Comparison of ENCODE assay signal across 10 cellular contexts in the genomic region with DNA sequence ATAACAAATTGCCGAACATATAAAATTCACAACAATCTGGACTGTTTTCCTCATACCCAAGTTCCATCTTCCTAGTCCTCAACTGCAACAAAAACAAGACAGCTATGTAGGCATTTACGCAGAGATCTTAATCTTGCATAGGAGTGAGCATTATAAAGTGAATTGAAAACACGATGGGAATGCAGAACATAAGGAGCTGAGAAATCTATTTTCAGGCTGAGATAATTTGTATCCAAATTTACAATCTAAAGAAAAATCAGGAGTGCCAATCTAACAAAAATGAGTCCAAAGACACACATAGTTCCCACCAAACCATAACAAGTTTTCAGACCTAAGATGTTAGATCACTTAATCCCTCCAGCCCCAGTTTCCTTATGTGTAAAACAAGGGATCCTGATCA. TPM values are rescaled to one million over a fixed set of nuclear protein-coding genes. Genes with fewer than 3 reads are reported as not detected.
A peak's percentile ranks its signal among the peaks of the same experiment; 100 is the strongest.
DNase-seq lines count a peak whose midpoint lies in the region; ATAC-seq, FAIRE-seq and TF ChIP-seq lines count a peak whose summit lies in the region.
"Had no signal": no experiment of that assay in that cellular context is flagged by ENCODE, and none has a peak within 500 bp of the region (broad histone marks: within the 10 kb centered on the region; RNA-seq: fewer than 3 reads in every experiment).

No MANE protein-coding gene starts in this region.

- WGBS in HepG2 (ENCODE audit: low lambda C conversion rate): 14% methylated on average over 3 of the region's 3 CpGs

- H3K27me3 ChIP-seq in A673 (replicated peaks; ENCODE audit: insufficient read depth, low read depth, low read length, poor library complexity): no peaks in the 10 kb centered on the region
- no peaks in the 10 kb centered on the region for H3K27me3 ChIP-seq in H7 (ENCODE audit: control insufficient read depth, insufficient read depth, low read length)
- H3K27me3 ChIP-seq in adipocyte (replicated peaks; ENCODE audit: control insufficient read depth, insufficient read depth, low read length): no peaks in the 10 kb centered on the region
- no peaks in the 10 kb centered on the region; a peak in 1 of 5 replicates for H3K27me3 ChIP-seq in HepG2 (ENCODE audit: control insufficient read depth in 1 of 2, insufficient read depth in 2 of 2, low read length in 2 of 2)
- H3K27me3 ChIP-seq: pancreas had no signal

- CTCF ChIA-PET in A673 (lab: Charles Lee) (interaction anchor here (1.7 kb wide), 1 partner anchor 119 kb away, joined by 7 read pairs; a partner anchor contains a TSS), HepG2 (lab: Yijun Ruan, JAX; ENCODE audit: low intra/inter-chr PET ratio, low total read pairs) (no interaction called here)

- intact Hi-C loops in A673 (cut with micrococcal nuclease; ENCODE audit: unreplicated experiment): no loop called here
- intact Hi-C loops in HepG2 (cut with micrococcal nuclease; ENCODE audit: unreplicated experiment): no loop called here

- ATAC-seq in HepG2 (no peak), GM19455 (IDR thresholded peaks at IDR 0.05; ENCODE audit: unreplicated experiment) (no peak), HG02938 (IDR thresholded peaks at IDR 0.05; ENCODE audit: unreplicated experiment) (no peak)
- ATAC-seq: pancreas had no signal

- H3K9ac ChIP-seq in adipocyte (ENCODE audit: low read length) (peak overlapping the region; percentile 97), HepG2 (ENCODE audit: insufficient read depth, low read depth, low read length) (peak overlapping the region; percentile 87)

- BruUV-seq in A673 (replicated peaks; lab: Mats Ljungman, UMichigan) (no TSS peak), HepG2 (replicated peaks; lab: Mats Ljungman, UMichigan) (no TSS peak)

- DNase-seq in A673 (ENCODE audit: low spot score) (no peak), H7 (no peak), adipocyte (ENCODE audit: low read depth) (peak; percentile 45), HepG2 (ENCODE audit: low spot score) (no peak), frontal cortex (ENCODE audit: low spot score in 2 of 2) (no peak), NCI-H1092 treated with DMSO at 0.1 percent for 48 hours (lab: John Stamatoyannopoulos, UW) (no peak)
- DNase-seq: NCI-H69, pancreas had no signal

- no peak for TF ChIP-seq POLR2A in HepG2 (IDR thresholded peaks at IDR 0.05; ENCODE audit: insufficient read depth in 1 of 2, low read depth in 2 of 2, low read length in 2 of 2)

- H3K4me3 ChIP-seq in A673 (ENCODE audit: low read depth, low read length, poor library complexity, severe bottlenecking) (peak overlapping the region; percentile 94), H7 (ENCODE audit: insufficient read depth, low read depth, low read length) (peak overlapping the region; percentile 99), adipocyte (ENCODE audit: low read length) (peak overlapping the region; percentile 95), HepG2 (replicated peaks in 1 of 3; ENCODE audit: insufficient read depth in 1 of 3, low read depth in 2 of 3, low read length in 3 of 3) (peak overlapping the region; percentile 78 to 91 (median 83); a peak in 5 of 6 replicates)
- H3K4me3 ChIP-seq: pancreas had no signal

- TF ChIP-seq CTCF in A673 (conservative IDR thresholded peaks at IDR 0.05; ENCODE audit: low read depth, low read length) (no peak), HepG2 (CRISPR knock-in tag; IDR thresholded peaks at IDR 0.05) (no peak)

- TF ChIP-seq EP300 in HepG2 (IDR thresholded peaks at IDR 0.05; ENCODE audit: low read depth in 2 of 2, low read length in 2 of 2) (no peak), HepG2 (CRISPR knock-in tag; IDR thresholded peaks at IDR 0.05; ENCODE audit: borderline replicate concordance) (no peak)

- in situ Hi-C loops in HepG2 (cut with HindIII; ENCODE audit: extremely low pct_ligation_motif_present, low pct_unique_long_range_greater_than_20kb): no loop called here

- H4K20me1 ChIP-seq in HepG2 (ENCODE audit: insufficient read depth, low read length): peaks cover 62% of the 10 kb centered on the region

- POLR2A ChIA-PET in A673 (lab: Charles Lee; ENCODE audit: low non-redundant PET): no interaction called here
- POLR2A ChIA-PET in HepG2 (lab: Yijun Ruan, JAX): interaction anchor here (1.0 to 1.1 kb wide), 2 partner anchors 16 to 89 kb away, joined by 3 read pairs; no protein-coding TSS in a partner anchor

- H3K4me2 ChIP-seq in HepG2 (ENCODE audit: low read depth, low read length): peak overlapping the region; percentile 81

- no peak overlapping the region for H2AFZ ChIP-seq in HepG2 (ENCODE audit: low read length)

- peaks cover 92% of the 10 kb centered on the region for H3K79me2 ChIP-seq in HepG2 (ENCODE audit: insufficient read depth, low read length)

- no peak for TF ChIP-seq RAD21 in HepG2 (CRISPR knock-in tag; IDR thresholded peaks at IDR 0.05)

- peaks cover 22% of the 10 kb centered on the region for H3K4me1 ChIP-seq in A673 (ENCODE audit: insufficient read depth, low read length, poor library complexity, severe bottlenecking)
- H3K4me1 ChIP-seq in adipocyte (ENCODE audit: control insufficient read depth, insufficient read depth, low read length): peaks cover 28% of the 10 kb centered on the region
- H3K4me1 ChIP-seq in HepG2 (ENCODE audit: insufficient read depth, low read length): peaks cover 62% of the 10 kb centered on the region
- H3K4me1 ChIP-seq: pancreas had no signal

- H3K9me3 ChIP-seq in A673 (ENCODE audit: low read depth, low read length, poor library complexity, severe bottlenecking) (no peaks in the 10 kb centered on the region), adipocyte (ENCODE audit: control insufficient read depth, low read length) (no peaks in the 10 kb centered on the region), HepG2 (ENCODE audit: low read length) (no peaks in the 10 kb centered on the region)
- H3K9me3 ChIP-seq: pancreas had no signal

- peaks cover 6% of the 10 kb centered on the region for H3K36me3 ChIP-seq in A673 (ENCODE audit: insufficient read depth, low read length, poor library complexity, severe bottlenecking)
- H3K36me3 ChIP-seq in H7 (replicated peaks; ENCODE audit: control insufficient read depth, insufficient read depth, low read length): peaks cover 3% of the 10 kb centered on the region
- no peaks in the 10 kb centered on the region for H3K36me3 ChIP-seq in adipocyte (ENCODE audit: control insufficient read depth, insufficient read depth, low read length, severe bottlenecking)
- H3K36me3 ChIP-seq in HepG2 (replicated peaks in 1 of 2; ENCODE audit: control insufficient read depth in 1 of 2, insufficient read depth in 2 of 2, low read length in 2 of 2): peaks cover 0 to 3% of the 10 kb centered on the region in 2 experiments; a peak in 1 of 5 replicates
- H3K36me3 ChIP-seq: pancreas had no signal

- H3K27ac ChIP-seq in A673 (ENCODE audit: low read depth, low read length, poor library complexity, severe bottlenecking) (peak overlapping the region; percentile 89), HepG2 (ENCODE audit: extremely low read length, insufficient read depth, low read length) (peak overlapping the region; percentile 0)
- H3K27ac ChIP-seq: pancreas had no signal

- FAIRE-seq in HepG2 (lab: Jason Lieb, UNC) (no peak), frontal cortex (lab: Jason Lieb, UNC) (no peak)
- FAIRE-seq: pancreas had no signal

TF ChIP-seq in HepG2, 621 proteins besides CTCF, POLR2A, EP300 and RAD21:
- TF ChIP-seq CAMTA2 (CRISPR knock-in tag; IDR thresholded peaks at IDR 0.05; ENCODE audit: borderline replicate concordance) (no peak), ZNF235 (CRISPR knock-in tag; IDR thresholded peaks at IDR 0.05; ENCODE audit: borderline replicate concordance) (no peak), ZNF207 (IDR thresholded peaks at IDR 0.05; ENCODE audit: borderline replicate concordance) (no peak), ARNTL (CRISPR knock-in tag; IDR thresholded peaks at IDR 0.05) (no peak)

RNA-seq across cellular contexts. Expression of a gene that starts 1.9 kb away (rescaled TPM):
- total RNA-seq in A673 (2021) (101 and 112 TPM in 2 replicates), HepG2 (2016; rRNA removed; fragmentation: Illumina TruSeq; extraction: Trizol) (67.0 and 106 TPM in 2 replicates), frontal cortex (60.3 TPM)
- total RNA-seq in H7 (2014; rRNA removed; shearing (Covaris generic)): 352 and 393 TPM in 2 replicates
- total RNA-seq in HepG2 (2016; cell fraction: cytosol; rRNA removed; fragmentation: Illumina TruSeq; extraction: Trizol; ENCODE audit: low read depth): 5.3 and 6.0 TPM in 2 replicates
- 65.8 and 105 TPM in 2 replicates for total RNA-seq in HepG2 (2016; cell fraction: insoluble cytoplasmic fraction; rRNA removed; fragmentation: Illumina TruSeq; extraction: Trizol)
- 15.3 and 18.4 TPM in 2 replicates for total RNA-seq in HepG2 (2016; cell fraction: membrane; rRNA removed; fragmentation: Illumina TruSeq; extraction: Trizol)
- total RNA-seq in HepG2 (2016; cell fraction: nucleus; rRNA removed; fragmentation: Illumina TruSeq; extraction: Trizol): 102 and 125 TPM in 2 replicates
- polyA plus RNA-seq in HepG2 (2011; rRNA removed): 135 and 142 TPM in 2 replicates
- 110 and 155 TPM in 2 replicates for polyA plus RNA-seq in HepG2 (2011; cell fraction: cytosol; rRNA removed)
- polyA plus RNA-seq in HepG2 (2011; cell fraction: nucleus; rRNA removed): 50.4 and 50.5 TPM in 2 replicates
- 134 and 147 TPM in 2 replicates for polyA plus RNA-seq in HepG2 (2012)
- 3.0 and 3.3 TPM in 2 replicates for polyA plus RNA-seq in HepG2 (2016; cell fraction: cytosol; fragmentation: Illumina TruSeq; extraction: Trizol; ENCODE audit: low read depth)
- 49.1 and 53.6 TPM in 2 replicates for polyA plus RNA-seq in HepG2 (2016; cell fraction: insoluble cytoplasmic fraction; fragmentation: Illumina TruSeq; extraction: Trizol; ENCODE audit: low read depth)
- polyA plus RNA-seq in HepG2 (2016; cell fraction: membrane; fragmentation: Illumina TruSeq; extraction: Trizol; ENCODE audit: low read depth): 8.1 and 9.3 TPM in 2 replicates
- 109 and 119 TPM in 2 replicates for polyA plus RNA-seq in HepG2 (2016; cell fraction: nucleus; fragmentation: Illumina TruSeq; extraction: Trizol; ENCODE audit: insufficient read depth, low read depth)
- 467 and 535 TPM in 2 replicates for polyA minus RNA-seq in HepG2 (2011; rRNA and poly(A)+ RNA removed; ENCODE audit: low replicate concordance)
- polyA minus RNA-seq in HepG2 (2011; cell fraction: cytosol; rRNA and poly(A)+ RNA removed): 185 and 199 TPM in 2 replicates
- polyA minus RNA-seq in HepG2 (2011; cell fraction: nucleus; rRNA and poly(A)+ RNA removed): 108 and 115 TPM in 2 replicates
